In the genomic region with DNA sequence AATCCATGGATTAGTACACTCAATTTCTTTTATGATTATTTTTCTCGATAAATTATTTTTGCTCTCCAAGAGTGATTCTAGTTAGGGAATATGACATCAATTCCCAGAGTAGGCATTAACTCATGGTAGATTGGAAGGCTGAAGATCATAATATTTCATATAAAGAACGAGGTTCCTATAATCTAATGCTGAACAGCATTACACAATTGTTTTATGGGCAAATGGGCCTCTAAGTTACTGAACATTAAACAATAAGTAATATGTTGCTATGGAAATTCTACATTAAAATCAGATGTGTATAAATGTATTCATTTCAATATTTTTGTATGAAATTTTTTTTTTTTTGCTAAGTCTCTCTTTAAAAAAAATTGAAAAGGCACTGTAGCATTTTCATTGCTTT, we compare ENCODE assay signal across 29 cellular contexts.
DNase-seq lines count a peak whose midpoint lies in the region; ATAC-seq, FAIRE-seq and TF ChIP-seq lines count a peak whose summit lies in the region.
"Had no signal": no experiment of that assay in that cellular context is flagged by ENCODE, and none has a peak within 500 bp of the region (broad histone marks: within the 10 kb centered on the region; RNA-seq: fewer than 3 reads in every experiment).

No MANE protein-coding gene starts in this region.

- ATAC-seq in HepG2 (no peak), right lobe of liver (no peak), left lung (no peak), HG02840 (IDR thresholded peaks at IDR 0.05; ENCODE audit: low FRiP score, unreplicated experiment) (no peak)
- ATAC-seq: A549; activated naive CD8-positive, alpha-beta T cell treated with anti-CD3 and anti-CD28 coated beads, Interleukin-2, amount 50 U/mL, for 24 hours; activated T-cell treated with anti-CD3 and anti-CD28 coated beads, Interleukin-2, amount 50 U/mL, for 72 hours; PC-3 had no signal

- no peak for DNase-seq in HepG2 (ENCODE audit: low spot score)
- no peak for DNase-seq in right lobe of liver
- DNase-seq in left lung = no peak
- DNase-seq in sigmoid colon = no peak
- DNase-seq in NCI-H2196 (lab: John Stamatoyannopoulos, UW; ENCODE audit: unreplicated experiment) = no peak
- DNase-seq in stimulated activated CD4-positive, alpha-beta T cell treated with anti-CD3 and anti-CD28 coated beads, Interleukin-15, amount 100 ng/mL, for 24 hours = no peak
- no peak for DNase-seq in activated CD4-positive, alpha-beta T cell treated with anti-CD3 and anti-CD28 coated beads, Interleukin-2, amount 10 ng/mL, durations not matched to agents 7 days and 5 days
- DNase-seq: activated CD4-positive, alpha-beta T cell treated with anti-CD3 and anti-CD28 coated beads, Interleukin-2, amount 50 U/mL, for 4 hours; activated naive CD4-positive, alpha-beta T cell; activated naive CD8-positive, alpha-beta T cell treated with anti-CD3 and anti-CD28 coated beads, Interleukin-2, amount 50 U/mL, for 24 hours; activated T-cell treated with anti-CD3 and anti-CD28 coated beads, Interleukin-2, amount 50 U/mL, for 72 hours; Calu3; CD4-positive, CD25-positive, alpha-beta regulatory T cell; DMS79 treated with DMSO at 0.1 percent for 48 hours; effector memory CD4-positive, alpha-beta T cell; GDM1; HCEC 1CT; NCI-H1417 treated with DMSO at 0.1 percent for 48 hours; NCI-H2227 treated with DMSO at 0.1 percent for 48 hours; NCI-H526 treated with DMSO at 0.1 percent for 48 hours; NK-92 treated with Interleukin-12 subunit alpha and Interleukin-12 subunit beta, amount 100 ng/mL, for 24 hours; PC-3; posterior cingulate gyrus; SK-N-SH; stimulated activated CD4-positive, alpha-beta T cell treated with anti-CD3 and anti-CD28 coated beads, Interleukin-4, amount 100 ng/mL, for 4 hours had no signal

- 82% methylated on average over 2 of the region's 2 CpGs for WGBS in HepG2 (ENCODE audit: low lambda C conversion rate)
- 83% methylated on average over 2 of the region's 2 CpGs for WGBS in right lobe of liver (ENCODE audit: insufficient coverage, low coverage, low lambda C conversion rate, missing lambda C conversion rate)
- 69 to 83% methylated on average over 2 of the region's 2 CpGs for WGBS in sigmoid colon, 2 donors

- H3K27me3 Mint-ChIP-seq in activated CD4-positive, alpha-beta T cell treated with anti-CD3 and anti-CD28 coated beads, Interleukin-2, amount 10 ng/mL, durations not matched to agents 7 days and 5 days = peaks cover 20% of the 10 kb centered on the region
- H3K27me3 Mint-ChIP-seq: CD4-positive, CD25-positive, alpha-beta regulatory T cell had no signal

- H3K4me3 Mint-ChIP-seq in activated CD4-positive, alpha-beta T cell treated with anti-CD3 and anti-CD28 coated beads, Interleukin-2, amount 10 ng/mL, durations not matched to agents 7 days and 5 days = no peak overlapping the region
- H3K4me3 Mint-ChIP-seq: activated naive CD8-positive, alpha-beta T cell treated with anti-CD3 and anti-CD28 coated beads, Interleukin-2, amount 50 U/mL, for 24 hours; activated T-cell treated with anti-CD3 and anti-CD28 coated beads, Interleukin-2, amount 50 U/mL, for 72 hours; CD4-positive, CD25-positive, alpha-beta regulatory T cell; T-helper 1 cell treated with Interleukin-12 subunit alpha and Interleukin-12 subunit beta and Interleukin-4 antibody, amounts not matched to agents 30 μg/mL and 1 μg/mL, for 36 hours had no signal

- no peak overlapping the region for H2AFZ ChIP-seq in HepG2 (ENCODE audit: low read length)

- in situ Hi-C loops in HepG2 (cut with HindIII; ENCODE audit: extremely low pct_ligation_motif_present, low pct_unique_long_range_greater_than_20kb) = no loop called here

- TF ChIP-seq CTCF in HepG2 (CRISPR knock-in tag; IDR thresholded peaks at IDR 0.05) (no peak), right lobe of liver (IDR thresholded peaks at IDR 0.05) (no peak), left lung (IDR thresholded peaks at IDR 0.05) (no peak), sigmoid colon (IDR thresholded peaks at IDR 0.05) (no peak)

- intact Hi-C loops in HepG2 (cut with micrococcal nuclease; ENCODE audit: unreplicated experiment) (no loop called here), right lobe of liver (cut with DNase I) (no loop called here), left lung (cut with DNase I) (no loop called here), sigmoid colon (cut with DNase I) (no loop called here)

- H3K27ac ChIP-seq in HepG2 (ENCODE audit: extremely low read length, insufficient read depth, low read length) = no peak overlapping the region
- no peak overlapping the region for H3K27ac ChIP-seq in right lobe of liver
- peak overlapping the region; percentile 37 to 55 for H3K27ac ChIP-seq in left lung
- H3K27ac ChIP-seq in sigmoid colon = peak overlapping the region in 3 of 4 donors; percentile 27 to 38 (median 33)
- H3K27ac ChIP-seq: A549 had no signal

- no peaks in the 10 kb centered on the region for H3K79me2 ChIP-seq in HepG2 (ENCODE audit: insufficient read depth, low read length)

- no peak for TF ChIP-seq RAD21 in HepG2 (CRISPR knock-in tag; IDR thresholded peaks at IDR 0.05)

- H3K4me1 Mint-ChIP-seq in activated CD4-positive, alpha-beta T cell treated with anti-CD3 and anti-CD28 coated beads, Interleukin-2, amount 10 ng/mL, durations not matched to agents 7 days and 5 days = no peaks in the 10 kb centered on the region
- H3K4me1 Mint-ChIP-seq: activated naive CD8-positive, alpha-beta T cell treated with anti-CD3 and anti-CD28 coated beads, Interleukin-2, amount 50 U/mL, for 24 hours; CD4-positive, CD25-positive, alpha-beta regulatory T cell had no signal

- no peak overlapping the region for H3K27ac Mint-ChIP-seq in activated CD4-positive, alpha-beta T cell treated with anti-CD3 and anti-CD28 coated beads, Interleukin-2, amount 10 ng/mL, durations not matched to agents 7 days and 5 days
- H3K27ac Mint-ChIP-seq: activated naive CD8-positive, alpha-beta T cell treated with anti-CD3 and anti-CD28 coated beads, Interleukin-2, amount 50 U/mL, for 24 hours; activated T-cell treated with anti-CD3 and anti-CD28 coated beads, Interleukin-2, amount 50 U/mL, for 72 hours; CD4-positive, CD25-positive, alpha-beta regulatory T cell; T-helper 1 cell treated with Interleukin-12 subunit alpha and Interleukin-12 subunit beta and Interleukin-4 antibody, amounts not matched to agents 30 μg/mL and 1 μg/mL, for 36 hours had no signal

- peaks cover 27% of the 10 kb centered on the region for H3K4me1 ChIP-seq in HepG2 (ENCODE audit: insufficient read depth, low read length)
- H3K4me1 ChIP-seq in right lobe of liver = no peaks in the 10 kb centered on the region
- H3K4me1 ChIP-seq in left lung = peaks cover 0 to 10% of the 10 kb centered on the region in 2 donors
- peaks cover 0 to 6% (median 3%) of the 10 kb centered on the region in 4 donors for H3K4me1 ChIP-seq in sigmoid colon
- H3K4me1 ChIP-seq: A549 had no signal

- no peak for TF ChIP-seq POLR2A in HepG2 (IDR thresholded peaks at IDR 0.05; ENCODE audit: insufficient read depth in 1 of 2, low read depth in 2 of 2, low read length in 2 of 2)
- TF ChIP-seq POLR2A in right lobe of liver (IDR thresholded peaks at IDR 0.05) = no peak
- no peak for TF ChIP-seq POLR2A in sigmoid colon (IDR thresholded peaks at IDR 0.05)

- H3K9me3 ChIP-seq in HepG2 (ENCODE audit: low read length) = no peaks in the 10 kb centered on the region
- H3K9me3 ChIP-seq in right lobe of liver = no peaks in the 10 kb centered on the region
- no peaks in the 10 kb centered on the region for H3K9me3 ChIP-seq in left lung
- no peaks in the 10 kb centered on the region for H3K9me3 ChIP-seq in sigmoid colon
- H3K9me3 ChIP-seq: body of pancreas, SK-N-SH had no signal

- H3K36me3 ChIP-seq in HepG2 (replicated peaks in 1 of 2; ENCODE audit: control insufficient read depth in 1 of 2, insufficient read depth in 2 of 2, low read length in 2 of 2) (no peaks in the 10 kb centered on the region), right lobe of liver (no peaks in the 10 kb centered on the region), left lung (no peaks in the 10 kb centered on the region), sigmoid colon (no peaks in the 10 kb centered on the region)

- no peaks in the 10 kb centered on the region for H3K36me3 Mint-ChIP-seq in activated CD4-positive, alpha-beta T cell treated with anti-CD3 and anti-CD28 coated beads, Interleukin-2, amount 10 ng/mL, durations not matched to agents 7 days and 5 days (ENCODE audit: low read depth)
- H3K36me3 Mint-ChIP-seq: CD4-positive, CD25-positive, alpha-beta regulatory T cell had no signal

- POLR2A ChIA-PET in HepG2 (lab: Yijun Ruan, JAX) = no interaction called here
- POLR2A ChIA-PET in activated CD4-positive, alpha-beta T cell treated with anti-CD3 and anti-CD28 coated beads, Interleukin-2, amount 10 ng/mL, durations not matched to agents 7 days and 5 days (lab: Charles Lee) = no interaction called here

- H4K20me1 ChIP-seq in HepG2 (ENCODE audit: insufficient read depth, low read length) = no peaks in the 10 kb centered on the region

- no peaks in the 10 kb centered on the region for H3K9me3 Mint-ChIP-seq in activated CD4-positive, alpha-beta T cell treated with anti-CD3 and anti-CD28 coated beads, Interleukin-2, amount 10 ng/mL, durations not matched to agents 7 days and 5 days
- H3K9me3 Mint-ChIP-seq: T-helper 1 cell treated with Interleukin-12 subunit alpha and Interleukin-12 subunit beta and Interleukin-4 antibody, amounts not matched to agents 30 μg/mL and 1 μg/mL, for 36 hours had no signal

- no peak for FAIRE-seq in HepG2 (lab: Jason Lieb, UNC)
- FAIRE-seq: A549 had no signal

- BruUV-seq in HepG2 (replicated peaks; lab: Mats Ljungman, UMichigan) = no TSS peak

- no peaks in the 10 kb centered on the region for H3K27me3 ChIP-seq in HepG2 (ENCODE audit: control insufficient read depth in 1 of 2, insufficient read depth in 2 of 2, low read length in 2 of 2)
- H3K27me3 ChIP-seq in right lobe of liver = no peaks in the 10 kb centered on the region
- no peaks in the 10 kb centered on the region for H3K27me3 ChIP-seq in left lung
- H3K27me3 ChIP-seq in sigmoid colon = no peaks in the 10 kb centered on the region
- H3K27me3 ChIP-seq: body of pancreas had no signal

- CTCF ChIA-PET in HepG2 (lab: Yijun Ruan, JAX; ENCODE audit: low intra/inter-chr PET ratio, low total read pairs) = no interaction called here
- CTCF ChIA-PET in activated CD4-positive, alpha-beta T cell treated with anti-CD3 and anti-CD28 coated beads, Interleukin-2, amount 10 ng/mL, durations not matched to agents 7 days and 5 days (lab: Charles Lee) = interaction anchor here (0.7 kb wide), 1 partner anchor 950 kb away, joined by 3 read pairs; no protein-coding TSS in a partner anchor

- H3K9ac ChIP-seq in HepG2 (ENCODE audit: insufficient read depth, low read depth, low read length) = no peak overlapping the region
- H3K9ac ChIP-seq: SK-N-SH had no signal

- TF ChIP-seq EP300 in HepG2 (IDR thresholded peaks at IDR 0.05; ENCODE audit: low read depth in 2 of 2, low read length in 2 of 2) (no peak), HepG2 (CRISPR knock-in tag; IDR thresholded peaks at IDR 0.05; ENCODE audit: borderline replicate concordance) (no peak), sigmoid colon (IDR thresholded peaks at IDR 0.05) (no peak)

- peak overlapping the region; percentile 64; the same call in 1 of the 2 replicates for H3K4me2 ChIP-seq in HepG2 (ENCODE audit: low read depth, low read length)
- H3K4me2 ChIP-seq: A549, SK-N-SH had no signal

- H3K4me3 ChIP-seq in HepG2 (replicated peaks in 1 of 3; ENCODE audit: insufficient read depth in 1 of 3, low read depth in 2 of 3, low read length in 3 of 3) (no peak overlapping the region), right lobe of liver (no peak overlapping the region), left lung (no peak overlapping the region), sigmoid colon (no peak overlapping the region)
- H3K4me3 ChIP-seq: A549, body of pancreas had no signal

Comparison
In these comparisons a context has a peak if more than half of its experiments do, and no peak if none do; other contexts are left out.
1. H3K27ac ChIP-seq: peak in left lung (2 of 2) and sigmoid colon (3 of 4); none in HepG2 (single experiment) and right lobe of liver (0 of 3).